ENCODE assay signal across 17 cellular contexts in the genomic region with DNA sequence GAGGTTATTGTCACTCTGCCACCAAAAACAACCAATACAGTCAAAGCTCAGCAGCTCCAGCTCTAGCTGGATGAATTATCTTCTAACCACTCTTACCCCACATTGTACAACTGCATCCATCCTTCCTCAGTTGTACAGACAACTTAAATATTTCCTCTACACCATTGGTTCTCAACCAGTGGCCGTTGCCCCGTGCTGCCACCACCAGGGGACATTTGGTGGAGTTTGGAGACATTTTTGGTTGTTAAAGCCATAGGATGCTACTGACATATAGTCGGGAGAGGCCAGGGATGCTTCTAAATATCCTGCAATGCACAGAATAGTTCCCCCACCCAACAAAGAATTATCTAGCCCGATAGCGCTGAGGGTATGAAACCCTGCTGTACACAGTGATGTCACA.
"Had no signal": no experiment of that assay in that cellular context is flagged by ENCODE, and none has a peak within 500 bp of the region (broad histone marks: within the 10 kb centered on the region; RNA-seq: fewer than 3 reads in every experiment).

No MANE protein-coding gene starts in this region.

- H3K36me3 Mint-ChIP-seq: activated naive CD4-positive, alpha-beta T cell treated with anti-CD3 and anti-CD28 coated beads, Interleukin-2, amount 50 U/mL, for 72 hours had no signal

- DNase-seq: activated CD4-positive, alpha-beta T cell treated with anti-CD3 and anti-CD28 coated beads for 1 hour; activated CD4-positive, alpha-beta T cell treated with anti-CD3 and anti-CD28 coated beads, Interleukin-2, amount 50 U/mL, for 4 hours; activated gamma-delta T cell treated with Interleukin-2 at 50 U/mL for 16 hours; effector memory CD8-positive, alpha-beta T cell; gastrocnemius medialis; kidney; occipital lobe; posterior cingulate gyrus; retina; stimulated activated naive CD4-positive, alpha-beta T cell treated with Interleukin-2 at 50 U/mL for 16 hours; T-helper 17 cell; tibial artery; WERI-Rb-1 had no signal

- H3K36me3 ChIP-seq: gastrocnemius medialis, tibial artery, WERI-Rb-1 had no signal

- H3K9me3 ChIP-seq: gastrocnemius medialis, tibial artery had no signal

- H3K27me3 Mint-ChIP-seq: dendritic cell treated with granulocyte-macrophage colony-stimulating factor and Interleukin-4, amounts not matched to agents 40 ng/mL and 50 ng/mL, for 4 days; effector memory CD8-positive, alpha-beta T cell; T-helper 17 cell had no signal

- H3K4me1 ChIP-seq: tibial artery had no signal

- H3K27me3 ChIP-seq: gastrocnemius medialis, tibial artery had no signal

- H3K27ac Mint-ChIP-seq: activated T-helper 1 cell treated with anti-CD3 and anti-CD28 coated beads, Interleukin-12 subunit alpha, Interleukin-12 subunit beta, Interleukin-2, Interleukin-4 antibody, amounts not matched to agents 30 ng/mL and 10 ng/mL and 1 ng/mL, durations not matched to agents 14 hours and 24 hours and 36 hours; dendritic cell treated with granulocyte-macrophage colony-stimulating factor and Interleukin-4, amounts not matched to agents 40 ng/mL and 50 ng/mL, for 4 days; effector memory CD8-positive, alpha-beta T cell; T-helper 17 cell had no signal

- H3K27ac ChIP-seq: gastrocnemius medialis, tibial artery, WERI-Rb-1 had no signal

- H3K4me3 ChIP-seq: gastrocnemius medialis, tibial artery had no signal

- ATAC-seq: activated naive CD4-positive, alpha-beta T cell treated with anti-CD3 and anti-CD28 coated beads, Interleukin-2, amount 50 U/mL, for 72 hours; effector memory CD8-positive, alpha-beta T cell; gastrocnemius medialis; left lobe of liver; T-helper 17 cell had no signal

- H3K4me3 Mint-ChIP-seq: activated T-helper 1 cell treated with anti-CD3 and anti-CD28 coated beads, Interleukin-12 subunit alpha, Interleukin-12 subunit beta, Interleukin-2, Interleukin-4 antibody, amounts not matched to agents 30 ng/mL and 10 ng/mL and 1 ng/mL, durations not matched to agents 14 hours and 24 hours and 36 hours; dendritic cell treated with granulocyte-macrophage colony-stimulating factor and Interleukin-4, amounts not matched to agents 40 ng/mL and 50 ng/mL, for 4 days; effector memory CD8-positive, alpha-beta T cell; T-helper 17 cell had no signal

- H3K9me3 Mint-ChIP-seq: activated naive CD4-positive, alpha-beta T cell treated with anti-CD3 and anti-CD28 coated beads, Interleukin-2, amount 50 U/mL, for 72 hours; activated T-helper 1 cell treated with anti-CD3 and anti-CD28 coated beads, Interleukin-12 subunit alpha, Interleukin-12 subunit beta, Interleukin-2, Interleukin-4 antibody, amounts not matched to agents 30 ng/mL and 10 ng/mL and 1 ng/mL, durations not matched to agents 14 hours and 24 hours and 36 hours; dendritic cell treated with granulocyte-macrophage colony-stimulating factor and Interleukin-4, amounts not matched to agents 40 ng/mL and 50 ng/mL, for 4 days; effector memory CD8-positive, alpha-beta T cell had no signal
